2 cellular contexts compared by ENCODE assay signal in the genomic region with DNA sequence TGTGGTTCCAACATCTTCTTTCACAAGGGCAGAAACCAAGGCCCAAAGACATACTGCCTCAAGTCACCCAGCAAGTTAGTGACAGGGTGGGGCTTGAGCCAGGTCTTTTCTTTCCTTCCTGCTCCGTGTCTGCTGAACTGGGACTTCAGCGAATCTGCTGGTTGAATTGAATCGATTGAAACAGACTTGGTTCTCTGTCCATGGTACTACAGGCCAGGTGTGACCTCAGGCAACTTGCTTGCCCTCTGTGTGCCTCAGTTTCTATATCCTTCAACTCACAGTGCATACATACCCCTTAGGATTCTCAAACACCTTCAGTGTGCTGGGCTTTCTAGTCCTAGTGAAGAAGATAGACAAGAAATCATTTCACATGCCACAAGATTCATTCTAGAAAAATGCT.
TF ChIP-seq lines count a peak whose summit lies in the region.

No MANE protein-coding gene starts in this region.

TF ChIP-seq in PFSK-1, 5 proteins besides CTCF, POLR2A, EP300 and RAD21 (continued from another document):
- TF ChIP-seq, protein P1, sequence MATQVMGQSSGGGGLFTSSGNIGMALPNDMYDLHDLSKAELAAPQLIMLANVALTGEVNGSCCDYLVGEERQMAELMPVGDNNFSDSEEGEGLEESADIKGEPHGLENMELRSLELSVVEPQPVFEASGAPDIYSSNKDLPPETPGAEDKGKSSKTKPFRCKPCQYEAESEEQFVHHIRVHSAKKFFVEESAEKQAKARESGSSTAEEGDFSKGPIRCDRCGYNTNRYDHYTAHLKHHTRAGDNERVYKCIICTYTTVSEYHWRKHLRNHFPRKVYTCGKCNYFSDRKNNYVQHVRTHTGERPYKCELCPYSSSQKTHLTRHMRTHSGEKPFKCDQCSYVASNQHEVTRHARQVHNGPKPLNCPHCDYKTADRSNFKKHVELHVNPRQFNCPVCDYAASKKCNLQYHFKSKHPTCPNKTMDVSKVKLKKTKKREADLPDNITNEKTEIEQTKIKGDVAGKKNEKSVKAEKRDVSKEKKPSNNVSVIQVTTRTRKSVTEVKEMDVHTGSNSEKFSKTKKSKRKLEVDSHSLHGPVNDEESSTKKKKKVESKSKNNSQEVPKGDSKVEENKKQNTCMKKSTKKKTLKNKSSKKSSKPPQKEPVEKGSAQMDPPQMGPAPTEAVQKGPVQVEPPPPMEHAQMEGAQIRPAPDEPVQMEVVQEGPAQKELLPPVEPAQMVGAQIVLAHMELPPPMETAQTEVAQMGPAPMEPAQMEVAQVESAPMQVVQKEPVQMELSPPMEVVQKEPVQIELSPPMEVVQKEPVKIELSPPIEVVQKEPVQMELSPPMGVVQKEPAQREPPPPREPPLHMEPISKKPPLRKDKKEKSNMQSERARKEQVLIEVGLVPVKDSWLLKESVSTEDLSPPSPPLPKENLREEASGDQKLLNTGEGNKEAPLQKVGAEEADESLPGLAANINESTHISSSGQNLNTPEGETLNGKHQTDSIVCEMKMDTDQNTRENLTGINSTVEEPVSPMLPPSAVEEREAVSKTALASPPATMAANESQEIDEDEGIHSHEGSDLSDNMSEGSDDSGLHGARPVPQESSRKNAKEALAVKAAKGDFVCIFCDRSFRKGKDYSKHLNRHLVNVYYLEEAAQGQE (IDR thresholded peaks at IDR 0.05; ENCODE audit: insufficient read depth in 1 of 2, low read depth in 2 of 2, low read length in 2 of 2): peak; percentile 77 to 91
- no peak for TF ChIP-seq TAF1 (IDR thresholded peaks at IDR 0.05; ENCODE audit: borderline replicate concordance, insufficient read depth, low read length)

TF ChIP-seq in liver, 16 proteins besides CTCF, POLR2A, EP300 and RAD21 (continued from another document):
- TF ChIP-seq, protein P1 (IDR thresholded peaks at IDR 0.05): peak; percentile 96
